8 cellular contexts compared by ENCODE assay signal in the genomic region with DNA sequence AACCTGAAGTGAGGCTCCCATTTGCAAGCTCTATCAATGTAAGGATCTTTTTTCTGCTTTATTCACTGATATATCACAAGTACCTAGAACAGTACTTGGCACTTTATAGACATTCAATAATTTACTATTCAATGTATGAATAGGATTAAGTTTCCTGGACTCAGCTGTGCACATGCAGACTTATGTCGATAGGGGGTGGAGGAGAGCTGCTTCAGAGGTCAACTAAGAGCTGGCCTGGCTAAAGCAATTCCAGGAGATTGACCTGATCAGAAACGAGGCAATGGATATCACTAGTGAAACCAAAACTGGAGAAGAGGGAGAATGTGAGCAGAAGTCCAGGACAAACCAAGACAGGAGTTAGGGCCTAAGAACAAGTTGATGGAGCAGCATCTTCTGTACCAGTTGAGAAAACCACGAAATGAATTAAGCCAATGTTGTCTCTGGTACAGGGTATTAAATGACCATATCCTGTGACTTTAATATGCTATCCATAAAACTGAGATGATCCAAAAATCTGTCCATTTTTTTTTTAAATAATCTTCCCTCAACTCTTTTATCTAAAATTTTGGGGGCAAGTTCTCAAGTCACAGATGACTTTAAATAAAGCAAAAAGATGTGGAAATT.
DNase-seq lines count a peak whose midpoint lies in the region; ATAC-seq and TF ChIP-seq lines count a peak whose summit lies in the region.

No MANE protein-coding gene starts in this region.

- H3K79me2 ChIP-seq in PC-3 (ENCODE audit: low read length): no peaks in the 10 kb centered on the region

- no peaks in the 10 kb centered on the region for H4K20me1 ChIP-seq in PC-3 (ENCODE audit: low read length)

- no peak overlapping the region for H3K27ac Mint-ChIP-seq in neural crest cell (ENCODE audit: unreplicated experiment)

- H3K27me3 Mint-ChIP-seq in neural crest cell (ENCODE audit: low read depth): no peaks in the 10 kb centered on the region

- no peak for TF ChIP-seq POLR2A in esophagus muscularis mucosa (IDR thresholded peaks at IDR 0.05; ENCODE audit: low read depth)

- DNase-seq in NCI-H2196 (lab: John Stamatoyannopoulos, UW; ENCODE audit: unreplicated experiment) (peak; percentile 0), NCI-H2196 treated with DMSO at 0.1 percent for 48 hours (lab: John Stamatoyannopoulos, UW; ENCODE audit: unreplicated experiment) (no peak), PC-3 (peak; percentile 69), esophagus muscularis mucosa (ENCODE audit: extremely low spot score) (no peak), neural crest cell (ENCODE audit: low read depth, low spot score) (peak; percentile 50), middle frontal gyrus (ENCODE audit: extremely low spot score, low spot score) (no peak), cortex of kidney (lab: John Stamatoyannopoulos, UW) (no peak)

- intact Hi-C loops in PC-3 (cut with micrococcal nuclease) (loop anchor here (2.0 to 10.0 kb wide), 4 partner anchors 208 to 764 kb away; no protein-coding TSS in a partner anchor), esophagus muscularis mucosa (cut with DNase I) (no loop called here)

- H3K9me2 ChIP-seq in PC-3 (replicated peaks; ENCODE audit: low read length): no peaks in the 10 kb centered on the region

- 41% methylated on average over 3 of the region's 3 CpGs for WGBS in esophagus muscularis mucosa

- no peak overlapping the region for H3K4me2 ChIP-seq in PC-3 (ENCODE audit: low read length)

- no TSS peak for BruUV-seq in PC-3 (replicated peaks; lab: Mats Ljungman, UMichigan)

- no peaks in the 10 kb centered on the region for H3K9me3 Mint-ChIP-seq in neural crest cell

- no peak overlapping the region for H3K4me3 ChIP-seq in PC-3 (ENCODE audit: low read length)
- no peak overlapping the region for H3K4me3 ChIP-seq in esophagus muscularis mucosa

- H3K27me3 ChIP-seq in PC-3 (ENCODE audit: low read length) (no peaks in the 10 kb centered on the region), esophagus muscularis mucosa (no peaks in the 10 kb centered on the region)

- peak; percentile 56 for ATAC-seq in HG03039 (IDR thresholded peaks at IDR 0.05; ENCODE audit: unreplicated experiment)
- ATAC-seq in PC-3: peak; percentile 65

- H3K4me1 Mint-ChIP-seq in neural crest cell: peaks cover 4% of the 10 kb centered on the region

- CTCF ChIA-PET in PC-3 (lab: Charles Lee): no interaction called here

- no peak overlapping the region for H3K9ac ChIP-seq in PC-3 (ENCODE audit: low read length)

- TF ChIP-seq EP300 in esophagus muscularis mucosa (IDR thresholded peaks at IDR 0.05): no peak

- H3F3A ChIP-seq in PC-3 (ENCODE audit: low read length, unreplicated experiment): no peaks in the 10 kb centered on the region

- TF ChIP-seq CTCF in PC-3 (conservative IDR thresholded peaks at IDR 0.05; ENCODE audit: low read depth, low read length) (peak; percentile 83), esophagus muscularis mucosa (IDR thresholded peaks at IDR 0.05) (peak; percentile 57 to 81 (median 57)), neural crest cell (conservative IDR thresholded peaks at IDR 0.05) (peak; percentile 87)

- no peak overlapping the region for H2AFZ ChIP-seq in PC-3 (ENCODE audit: low read length)

- no peak overlapping the region for H3K4me3 Mint-ChIP-seq in neural crest cell

- H3K9me3 ChIP-seq in PC-3 (ENCODE audit: low read length) (no peaks in the 10 kb centered on the region), esophagus muscularis mucosa (no peaks in the 10 kb centered on the region)

- H3K4me1 ChIP-seq in PC-3 (ENCODE audit: insufficient read depth, low read length) (peaks cover 13% of the 10 kb centered on the region), esophagus muscularis mucosa (peaks cover 0 to 22% (median 17%) of the 10 kb centered on the region in 4 donors)

- H3K36me3 ChIP-seq in PC-3 (ENCODE audit: low read depth, low read length): no peaks in the 10 kb centered on the region
- no peaks in the 10 kb centered on the region for H3K36me3 ChIP-seq in esophagus muscularis mucosa

- no peaks in the 10 kb centered on the region for H3K36me3 Mint-ChIP-seq in neural crest cell (ENCODE audit: low read depth)

- no peak overlapping the region for H3K27ac ChIP-seq in PC-3 (ENCODE audit: low read length)
- H3K27ac ChIP-seq in esophagus muscularis mucosa (replicated peaks in 1 of 4): no peak overlapping the region

- POLR2A ChIA-PET in PC-3 (lab: Charles Lee; ENCODE audit: unreplicated experiment): no interaction called here

Comparison
In these comparisons a context has a peak if more than half of its experiments do, and no peak if none do; other contexts are left out.
1. DNase-seq: peak in NCI-H2196 (single experiment), PC-3 (single experiment) and neural crest cell (single experiment); none in NCI-H2196 treated with DMSO at 0.1 percent for 48 hours (single experiment), esophagus muscularis mucosa (single experiment), middle frontal gyrus (single experiment) and cortex of kidney (single experiment).
2. Peak in every context shown above with its lines, with median percentiles within 50 percentile points of each other: CTCF ChIP-seq.